Comparison of ENCODE assay signal across 1 cellular context in genomic region chr15:41585140-41586047, GRCh38.
A peak's percentile ranks its signal among the peaks of the same experiment; 100 is the strongest.
TF ChIP-seq lines count a peak whose summit lies in the region.

No MANE protein-coding gene starts in this region.

TF ChIP-seq in WTC11, 78 proteins besides CTCF, POLR2A, EP300 and RAD21 (continued from another document):
- peak; percentile 53; the same call in 1 of the 2 replicates for TF ChIP-seq ZNF317 (CRISPR knock-in tag; IDR thresholded peaks at IDR 0.05; ENCODE audit: borderline replicate concordance, low read depth)
- TF ChIP-seq SMAD3 (CRISPR knock-in tag; IDR thresholded peaks at IDR 0.05; ENCODE audit: borderline replicate concordance): no peak
- TF ChIP-seq, protein P1, sequence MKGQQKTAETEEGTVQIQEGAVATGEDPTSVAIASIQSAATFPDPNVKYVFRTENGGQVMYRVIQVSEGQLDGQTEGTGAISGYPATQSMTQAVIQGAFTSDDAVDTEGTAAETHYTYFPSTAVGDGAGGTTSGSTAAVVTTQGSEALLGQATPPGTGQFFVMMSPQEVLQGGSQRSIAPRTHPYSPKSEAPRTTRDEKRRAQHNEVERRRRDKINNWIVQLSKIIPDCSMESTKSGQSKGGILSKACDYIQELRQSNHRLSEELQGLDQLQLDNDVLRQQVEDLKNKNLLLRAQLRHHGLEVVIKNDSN (CRISPR knock-in tag; IDR thresholded peaks at IDR 0.05): 0 out of 2 replicates have a peak, but pooled peaks have one; percentile 61
- TF ChIP-seq FOXJ3 (CRISPR knock-in tag; IDR thresholded peaks at IDR 0.05; ENCODE audit: borderline replicate concordance): no peak
- peak; percentile 63 for TF ChIP-seq USF2 (CRISPR knock-in tag; IDR thresholded peaks at IDR 0.05)
- no peak for TF ChIP-seq SMAD4 (CRISPR knock-in tag; IDR thresholded peaks at IDR 0.05)
- 0 out of 2 replicates have a peak, but pooled peaks have one; percentile 8 for TF ChIP-seq ZNF416 (CRISPR knock-in tag; IDR thresholded peaks at IDR 0.05)
- TF ChIP-seq GTF2I (CRISPR knock-in tag; conservative IDR thresholded peaks at IDR 0.05): no peak
- TF ChIP-seq EMX1 (CRISPR knock-in tag; IDR thresholded peaks at IDR 0.05): no peak
- no peak for TF ChIP-seq ATF1 (CRISPR knock-in tag; IDR thresholded peaks at IDR 0.05)
- TF ChIP-seq NFE2L1 (CRISPR knock-in tag; IDR thresholded peaks at IDR 0.05): no peak
- no peak for TF ChIP-seq ESRRA (CRISPR knock-in tag; IDR thresholded peaks at IDR 0.05; ENCODE audit: borderline replicate concordance)
- no peak for TF ChIP-seq ZMAT4 (CRISPR knock-in tag; IDR thresholded peaks at IDR 0.05)
- TF ChIP-seq CREM (CRISPR knock-in tag; IDR thresholded peaks at IDR 0.05): no peak
- TF ChIP-seq ZNF396 (CRISPR knock-in tag; IDR thresholded peaks at IDR 0.05; ENCODE audit: borderline replicate concordance): no peak
- TF ChIP-seq ZNF138 (CRISPR knock-in tag; conservative IDR thresholded peaks at IDR 0.05): no peak
- no peak for TF ChIP-seq NFATC4 (CRISPR knock-in tag; IDR thresholded peaks at IDR 0.05)
- TF ChIP-seq NFYB (CRISPR knock-in tag; conservative IDR thresholded peaks at IDR 0.05; ENCODE audit: low read depth): no peak
- no peak for TF ChIP-seq ZNF423 (CRISPR knock-in tag; IDR thresholded peaks at IDR 0.05)
- TF ChIP-seq E2F4 (CRISPR knock-in tag; IDR thresholded peaks at IDR 0.05; ENCODE audit: borderline replicate concordance, low read depth): no peak; the same call in 1 of the 2 replicates
- TF ChIP-seq RELA (CRISPR knock-in tag; IDR thresholded peaks at IDR 0.05; ENCODE audit: borderline replicate concordance): no peak
- TF ChIP-seq, protein P2, sequence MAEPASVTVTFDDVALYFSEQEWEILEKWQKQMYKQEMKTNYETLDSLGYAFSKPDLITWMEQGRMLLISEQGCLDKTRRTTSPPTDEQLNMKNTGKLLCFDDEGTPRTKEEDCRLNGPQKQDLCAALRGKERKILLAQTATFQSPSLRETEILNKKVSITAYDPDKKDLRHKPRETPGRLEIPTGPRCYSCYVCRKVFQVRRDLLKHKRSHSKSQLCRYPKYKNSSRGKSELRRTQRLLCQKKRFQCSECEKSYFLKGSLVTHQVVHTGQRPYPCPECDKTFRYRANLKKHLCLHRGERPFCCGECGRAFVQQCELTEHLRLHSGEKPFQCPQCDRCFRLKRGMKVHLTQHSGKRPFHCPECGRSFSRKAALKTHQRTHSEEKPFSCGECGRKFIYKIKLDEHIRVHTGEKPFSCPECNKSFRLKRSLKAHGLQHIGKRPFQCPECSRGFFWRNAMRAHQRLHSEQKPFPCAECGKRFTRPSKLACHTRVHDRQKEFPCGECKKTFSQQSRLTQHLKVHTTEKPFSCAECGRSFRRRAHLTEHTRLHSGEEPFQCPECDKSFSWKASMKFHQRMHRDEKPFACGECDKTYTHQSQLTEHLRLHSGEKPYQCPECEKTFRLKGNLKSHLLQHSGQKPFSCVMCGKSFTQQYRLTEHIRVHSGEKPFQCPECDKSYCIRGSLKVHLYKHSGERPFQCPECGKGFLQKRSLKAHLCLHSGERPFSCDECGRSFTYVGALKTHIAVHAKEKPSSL (CRISPR knock-in tag; conservative IDR thresholded peaks at IDR 0.05): no peak
- no peak for TF ChIP-seq SOX15 (CRISPR knock-in tag; IDR thresholded peaks at IDR 0.05)
- TF ChIP-seq CREB1 (CRISPR knock-in tag; IDR thresholded peaks at IDR 0.05): no peak
- peak; percentile 32; the same call in 1 of the 2 replicates for TF ChIP-seq ETV6 (CRISPR knock-in tag; IDR thresholded peaks at IDR 0.05)
- no peak for TF ChIP-seq ARID4B (CRISPR knock-in tag; IDR thresholded peaks at IDR 0.05; ENCODE audit: borderline replicate concordance)
- TF ChIP-seq MXD4 (CRISPR knock-in tag; IDR thresholded peaks at IDR 0.05; ENCODE audit: borderline replicate concordance): no peak
- no peak for TF ChIP-seq ZNF263 (CRISPR knock-in tag; IDR thresholded peaks at IDR 0.05; ENCODE audit: low read depth)
- no peak for TF ChIP-seq TEAD1 (CRISPR knock-in tag; IDR thresholded peaks at IDR 0.05)
- TF ChIP-seq, protein P3, sequence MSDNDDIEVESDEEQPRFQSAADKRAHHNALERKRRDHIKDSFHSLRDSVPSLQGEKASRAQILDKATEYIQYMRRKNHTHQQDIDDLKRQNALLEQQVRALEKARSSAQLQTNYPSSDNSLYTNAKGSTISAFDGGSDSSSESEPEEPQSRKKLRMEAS (CRISPR knock-in tag; IDR thresholded peaks at IDR 0.05): 0 out of 2 replicates have a peak, but pooled peaks have one; percentile 24
- TF ChIP-seq, protein P4, sequence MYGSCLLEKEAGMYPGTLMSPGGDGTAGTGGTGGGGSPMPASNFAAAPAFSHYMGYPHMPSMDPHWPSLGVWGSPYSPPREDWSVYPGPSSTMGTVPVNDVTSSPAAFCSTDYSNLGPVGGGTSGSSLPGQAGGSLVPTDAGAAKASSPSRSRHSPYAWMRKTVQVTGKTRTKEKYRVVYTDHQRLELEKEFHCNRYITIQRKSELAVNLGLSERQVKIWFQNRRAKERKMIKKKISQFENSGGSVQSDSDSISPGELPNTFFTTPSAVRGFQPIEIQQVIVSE (CRISPR knock-in tag; IDR thresholded peaks at IDR 0.05; ENCODE audit: borderline replicate concordance): no peak
- TF ChIP-seq ATF2 (CRISPR knock-in tag; IDR thresholded peaks at IDR 0.05; ENCODE audit: borderline replicate concordance, low read depth): no peak
- TF ChIP-seq HMGXB4 (CRISPR knock-in tag; IDR thresholded peaks at IDR 0.05): peak; percentile 61; the same call in 1 of the 2 replicates
- no peak for TF ChIP-seq ZNF671 (CRISPR knock-in tag; IDR thresholded peaks at IDR 0.05)
TF ChIP-seq in WTC11: peak in this region for 11.
